21 cellular contexts compared by ENCODE assay signal in the genomic region with DNA sequence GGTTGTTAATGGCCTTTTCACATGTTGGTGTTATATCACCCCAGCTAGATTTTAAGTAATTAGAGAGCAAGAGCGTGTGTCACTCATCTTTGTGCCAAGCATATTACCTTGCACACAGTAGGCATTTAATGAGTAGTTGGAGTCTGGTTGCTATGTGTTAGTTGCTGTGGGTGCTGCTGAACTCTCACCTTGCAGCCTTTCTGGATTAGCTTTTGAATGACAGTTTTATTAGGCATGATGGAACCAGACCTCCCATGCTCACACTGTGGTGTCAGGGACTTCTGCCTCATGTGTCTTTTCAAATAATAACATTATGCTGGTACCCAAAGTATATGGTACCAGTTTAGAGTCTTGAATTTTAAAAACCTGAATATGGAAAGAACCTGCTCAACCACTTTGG.
"Had no signal": no experiment of that assay in that cellular context is flagged by ENCODE, and none has a peak within 500 bp of the region (broad histone marks: within the 10 kb centered on the region; RNA-seq: fewer than 3 reads in every experiment).

No MANE protein-coding gene starts in this region.

- DNase-seq: activated CD4-positive, alpha-beta T cell treated with anti-CD3 and anti-CD28 coated beads, Interleukin-2, amount 50 U/mL, for 48 hours; activated naive CD4-positive, alpha-beta T cell treated with anti-CD3 and anti-CD28 coated beads, Interleukin-2, amount 10 ng/mL, durations not matched to agents 7 days and 5 days; activated T-cell treated with anti-CD3 and anti-CD28 coated beads, Interleukin-2, amount 50 U/mL, for 1 hour; dorsolateral prefrontal cortex; erythroblast; gastrocnemius medialis; heart left ventricle; left cardiac atrium; mucosa of descending colon; naive thymus-derived CD4-positive, alpha-beta T cell; right cardiac atrium; stimulated activated CD4-positive, alpha-beta T cell treated with anti-CD3 and anti-CD28 coated beads, Interleukin-15, amount 100 ng/mL, for 24 hours; stimulated activated CD4-positive, alpha-beta T cell treated with anti-CD3 and anti-CD28 coated beads, Interleukin-4, amount 100 ng/mL, for 1 hour; stimulated activated naive CD4-positive, alpha-beta T cell; T-helper 1 cell; T1000; WERI-Rb-1 had no signal

- H3K27me3 ChIP-seq: ascending aorta, dorsolateral prefrontal cortex, gastrocnemius medialis, heart left ventricle, neutrophil had no signal

- H3K36me3 ChIP-seq: ascending aorta, gastrocnemius medialis, heart left ventricle, neutrophil, prostate gland, WERI-Rb-1 had no signal

- H3K4me3 ChIP-seq: ascending aorta, dorsolateral prefrontal cortex, gastrocnemius medialis, heart left ventricle, mucosa of descending colon, prostate gland, skin epidermis had no signal

- H3K9me3 ChIP-seq: ascending aorta, gastrocnemius medialis, heart left ventricle, mucosa of descending colon, neutrophil, prostate gland had no signal

- H3K27ac ChIP-seq: ascending aorta, gastrocnemius medialis, heart left ventricle, neutrophil, prostate gland, skin epidermis, WERI-Rb-1 had no signal
